13 cellular contexts compared by ENCODE assay signal in the genomic region with DNA sequence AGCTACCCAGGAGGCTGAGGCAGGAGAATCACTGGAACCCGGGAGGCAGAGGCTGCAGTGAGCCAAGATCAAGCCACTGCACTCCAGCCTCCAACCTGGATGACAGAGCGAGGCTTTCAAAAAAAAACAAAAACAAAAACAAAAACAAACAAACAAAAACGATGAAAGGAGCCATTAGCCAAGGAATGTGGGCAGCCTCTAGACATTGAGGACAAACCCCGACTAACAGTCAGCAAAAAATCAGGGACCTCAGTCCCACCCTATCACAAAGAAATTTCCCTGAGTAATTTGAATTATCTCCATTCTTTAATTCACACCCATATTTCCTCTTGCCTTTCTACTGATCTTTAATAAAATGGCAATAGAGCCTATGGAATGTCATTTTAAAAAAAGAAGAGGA.
DNase-seq lines count a peak whose midpoint lies in the region; ATAC-seq and TF ChIP-seq lines count a peak whose summit lies in the region.
"Had no signal": no experiment of that assay in that cellular context is flagged by ENCODE, and none has a peak within 500 bp of the region (broad histone marks: within the 10 kb centered on the region; RNA-seq: fewer than 3 reads in every experiment).

No MANE protein-coding gene starts in this region.

- no peak for TF ChIP-seq EP300 in stomach (IDR thresholded peaks at IDR 0.05)

- peak overlapping the region; percentile 64 for H3K4me3 Mint-ChIP-seq in activated CD4-positive, alpha-beta T cell treated with anti-CD3 and anti-CD28 coated beads, Interleukin-2, amount 10 ng/mL, durations not matched to agents 24 days and 14 days
- H3K4me3 Mint-ChIP-seq in activated CD8-positive, alpha-beta T cell treated with anti-CD3 and anti-CD28 coated beads for 36 hours: peak overlapping the region; percentile 47
- H3K4me3 Mint-ChIP-seq in endothelial cell (ENCODE audit: unreplicated experiment): no peak overlapping the region

- TF ChIP-seq POLR2A in stomach (IDR thresholded peaks at IDR 0.05): no peak

- intact Hi-C loops in activated CD4-positive, alpha-beta T cell treated with anti-CD3 and anti-CD28 coated beads, Interleukin-2, amount 10 ng/mL, durations not matched to agents 24 days and 14 days (cut with micrococcal nuclease): loop anchor here (1.0 to 10.0 kb wide), 10 partner anchors 15 to 569 kb away; a partner anchor contains a TSS
- intact Hi-C loops in activated CD8-positive, alpha-beta T cell treated with anti-CD3 and anti-CD28 coated beads for 36 hours (cut with micrococcal nuclease): loop anchor here (2.0 to 5.0 kb wide), 3 partner anchors 62 to 139 kb away; no protein-coding TSS in a partner anchor
- intact Hi-C loops in stomach (cut with DNase I; ENCODE audit: low total_unique reads): no loop called here

- WGBS in stomach, 5 donors: 77 to 90% (median 87%) methylated on average over 4 of the region's 4 CpGs

- H3K9me3 ChIP-seq in stomach: peaks cover 0 to 4% (median 2%) of the 10 kb centered on the region in 4 donors
- H3K9me3 ChIP-seq: colonic mucosa, pancreas had no signal

- POLR2A ChIA-PET in activated CD8-positive, alpha-beta T cell treated with anti-CD3 and anti-CD28 coated beads for 36 hours (lab: Charles Lee): interaction anchor here (1.7 to 1.8 kb wide), 2 partner anchors 58 to 121 kb away, joined by 4 to 8 read pairs; a partner anchor contains a TSS

- H3K36me3 ChIP-seq in stomach: peaks cover 0 to 21% (median 18%) of the 10 kb centered on the region in 4 donors
- H3K36me3 ChIP-seq: colonic mucosa, pancreas had no signal

- CTCF ChIA-PET in activated CD8-positive, alpha-beta T cell treated with anti-CD3 and anti-CD28 coated beads for 36 hours (lab: Charles Lee): interaction anchor here (1.2 to 1.8 kb wide), 3 partner anchors 21 to 122 kb away, joined by 5 to 6 read pairs (median 6); no protein-coding TSS in a partner anchor

- DNase-seq in activated CD4-positive, alpha-beta T cell treated with anti-CD3 and anti-CD28 coated beads, Interleukin-2, amount 10 ng/mL, durations not matched to agents 24 days and 14 days: no peak
- no peak for DNase-seq in activated CD4-positive, alpha-beta T cell treated with anti-CD3 and anti-CD28 coated beads, Interleukin-2, amount 50 U/mL, for 48 hours
- no peak for DNase-seq in activated CD8-positive, alpha-beta T cell treated with anti-CD3 and anti-CD28 coated beads for 36 hours
- DNase-seq in fibroblast of pulmonary artery (ENCODE audit: low read depth) (no peak), stomach (no peak), endothelial cell (ENCODE audit: low spot score) (no peak), cerebellar cortex (ENCODE audit: low spot score) (no peak)
- DNase-seq: colonic mucosa, glutamatergic neuron, left ventricle myocardium inferior, NCI-H2081 treated with DMSO at 0.1 percent for 48 hours had no signal

- H3K4me1 ChIP-seq in stomach: peaks cover 0 to 7% (median 0%) of the 10 kb centered on the region in 4 donors
- H3K4me1 ChIP-seq: colonic mucosa, left ventricle myocardium inferior, pancreas had no signal

- H3K27ac Mint-ChIP-seq in activated CD4-positive, alpha-beta T cell treated with anti-CD3 and anti-CD28 coated beads, Interleukin-2, amount 10 ng/mL, durations not matched to agents 24 days and 14 days: peak overlapping the region; percentile 93
- H3K27ac Mint-ChIP-seq in activated CD8-positive, alpha-beta T cell treated with anti-CD3 and anti-CD28 coated beads for 36 hours: peak overlapping the region; percentile 96
- H3K27ac Mint-ChIP-seq in endothelial cell (ENCODE audit: unreplicated experiment): no peak overlapping the region

- H3K9me3 Mint-ChIP-seq in activated CD4-positive, alpha-beta T cell treated with anti-CD3 and anti-CD28 coated beads, Interleukin-2, amount 10 ng/mL, durations not matched to agents 24 days and 14 days: peaks cover 4% of the 10 kb centered on the region
- H3K9me3 Mint-ChIP-seq in activated CD8-positive, alpha-beta T cell treated with anti-CD3 and anti-CD28 coated beads for 36 hours: peaks cover under 1% of the 10 kb centered on the region
- peaks cover 4% of the 10 kb centered on the region for H3K9me3 Mint-ChIP-seq in endothelial cell (ENCODE audit: unreplicated experiment)

- H3K4me3 ChIP-seq in fibroblast of pulmonary artery (replicated peaks; ENCODE audit: low read depth, low read length) (peak overlapping the region; percentile 21), stomach (no peak overlapping the region)
- H3K4me3 ChIP-seq: colonic mucosa, left ventricle myocardium inferior, pancreas had no signal

- H3K27me3 Mint-ChIP-seq in activated CD4-positive, alpha-beta T cell treated with anti-CD3 and anti-CD28 coated beads, Interleukin-2, amount 10 ng/mL, durations not matched to agents 24 days and 14 days: no peaks in the 10 kb centered on the region
- H3K27me3 Mint-ChIP-seq in activated CD8-positive, alpha-beta T cell treated with anti-CD3 and anti-CD28 coated beads for 36 hours: no peaks in the 10 kb centered on the region
- peaks cover 2% of the 10 kb centered on the region for H3K27me3 Mint-ChIP-seq in endothelial cell (ENCODE audit: unreplicated experiment)

- TF ChIP-seq CTCF in activated CD8-positive, alpha-beta T cell treated with anti-CD3 and anti-CD28 coated beads for 36 hours (IDR thresholded peaks at IDR 0.05): no peak
- TF ChIP-seq CTCF in fibroblast of pulmonary artery (IDR thresholded peaks at IDR 0.05; ENCODE audit: low read length, missing control alignments) (no peak), stomach (IDR thresholded peaks at IDR 0.05) (no peak), endothelial cell (IDR thresholded peaks at IDR 0.05; ENCODE audit: unreplicated experiment) (no peak)

- peaks cover 50% of the 10 kb centered on the region for H3K4me1 Mint-ChIP-seq in activated CD4-positive, alpha-beta T cell treated with anti-CD3 and anti-CD28 coated beads, Interleukin-2, amount 10 ng/mL, durations not matched to agents 24 days and 14 days
- H3K4me1 Mint-ChIP-seq in activated CD8-positive, alpha-beta T cell treated with anti-CD3 and anti-CD28 coated beads for 36 hours (ENCODE audit: low read depth): peaks cover 46% of the 10 kb centered on the region
- peaks cover 3% of the 10 kb centered on the region for H3K4me1 Mint-ChIP-seq in endothelial cell (ENCODE audit: unreplicated experiment)

- peaks cover 48% of the 10 kb centered on the region for H3K36me3 Mint-ChIP-seq in activated CD4-positive, alpha-beta T cell treated with anti-CD3 and anti-CD28 coated beads, Interleukin-2, amount 10 ng/mL, durations not matched to agents 24 days and 14 days (ENCODE audit: low read depth)
- H3K36me3 Mint-ChIP-seq in activated CD8-positive, alpha-beta T cell treated with anti-CD3 and anti-CD28 coated beads for 36 hours (ENCODE audit: low read depth): peaks cover 23% of the 10 kb centered on the region
- peaks cover 16% of the 10 kb centered on the region for H3K36me3 Mint-ChIP-seq in endothelial cell (ENCODE audit: low read depth, unreplicated experiment)

- ATAC-seq in activated CD8-positive, alpha-beta T cell treated with anti-CD3 and anti-CD28 coated beads for 36 hours: peak; percentile 9
- no peak for ATAC-seq in HG02588 (IDR thresholded peaks at IDR 0.05; ENCODE audit: unreplicated experiment)

- peak overlapping the region in 4 of 5 donors; percentile 16 to 72 (median 45) for H3K27ac ChIP-seq in stomach
- H3K27ac ChIP-seq: colonic mucosa, left ventricle myocardium inferior had no signal

- H3K27me3 ChIP-seq in stomach: no peaks in the 10 kb centered on the region
- H3K27me3 ChIP-seq: colonic mucosa, pancreas had no signal
